In genomic region chr2:37593024-37593423, GRCh38 we compare ENCODE assay signal across 24 cellular contexts.
"Had no signal": no experiment of that assay in that cellular context is flagged by ENCODE, and none has a peak within 500 bp of the region (broad histone marks: within the 10 kb centered on the region; RNA-seq: fewer than 3 reads in every experiment).

No MANE protein-coding gene starts in this region.

- H3K4me1 ChIP-seq: neural progenitor cell, parathyroid adenoma had no signal

- H3K27ac ChIP-seq: neural progenitor cell, ovary, parathyroid adenoma, psoas muscle, right lobe of liver, sigmoid colon, stomach, tibial artery, transverse colon, upper lobe of right lung, uterus had no signal

- FAIRE-seq: small intestine had no signal

- H2AFZ ChIP-seq: neural progenitor cell, parathyroid adenoma had no signal

- DNase-seq: naive thymus-derived CD8-positive, alpha-beta T cell; occipital lobe; ovary; posterior cingulate gyrus; psoas muscle; right cardiac atrium; right lobe of liver; sigmoid colon; small intestine; stimulated activated CD4-positive, alpha-beta T cell treated with anti-CD3 and anti-CD28 coated beads, Interleukin-15, amount 100 ng/mL, for 24 hours; stimulated activated CD4-positive, alpha-beta T cell treated with anti-CD3 and anti-CD28 coated beads, Interleukin-2, amount 100 ng/mL, for 24 hours; stimulated activated CD4-positive, alpha-beta T cell treated with anti-CD3 and anti-CD28 coated beads, Interleukin-2, amount 100 ng/mL, for 48 hours; stimulated activated CD4-positive, alpha-beta T cell treated with anti-CD3 and anti-CD28 coated beads, Interleukin-4, amount 100 ng/mL, for 24 hours; stimulated activated naive B cell treated with anti-CD40 and anti-IgM and Interleukin-4, amounts not matched to agents 10 μg/mL and 1 μg/mL and 100 μg/mL, for 72 hours; stimulated activated naive CD4-positive, alpha-beta T cell treated with Interleukin-2 at 50 U/mL for 16 hours; stomach; testis; tibial artery; transverse colon; upper lobe of right lung; uterus had no signal

- H3K27me3 ChIP-seq: neural progenitor cell, ovary, right lobe of liver, sigmoid colon, stomach, testis, tibial artery, transverse colon, upper lobe of right lung, uterus had no signal

- H3K9me3 ChIP-seq: ovary, sigmoid colon, testis, upper lobe of right lung, uterus had no signal

- H3K79me2 ChIP-seq: parathyroid adenoma had no signal

- H3K4me3 ChIP-seq: neural progenitor cell, ovary, psoas muscle, right lobe of liver, sigmoid colon, stomach, testis, tibial artery, transverse colon, upper lobe of right lung, uterus had no signal

- H3K4me2 ChIP-seq: neural progenitor cell had no signal

- H3K9ac ChIP-seq: neural progenitor cell, parathyroid adenoma had no signal

- H3K36me3 ChIP-seq: ovary, right lobe of liver, sigmoid colon, stomach, tibial artery, transverse colon, upper lobe of right lung, uterus had no signal

- ATAC-seq: naive thymus-derived CD8-positive, alpha-beta T cell; psoas muscle; right lobe of liver; stimulated activated effector memory CD8-positive, alpha-beta T cell treated with anti-CD3 and anti-CD28 coated beads, Interleukin-12 subunit alpha, Interleukin-12 subunit beta, amount 100 ng/mL, for 72 hours; stimulated activated naive B cell treated with anti-CD40 and anti-IgM and Interleukin-4, amounts not matched to agents 10 μg/mL and 1 μg/mL and 100 μg/mL, for 72 hours; upper lobe of right lung had no signal
